1 cellular context compared by ENCODE assay signal in genomic region chrX:30889147-30890125, GRCh38.
A peak's percentile ranks its signal among the peaks of the same experiment; 100 is the strongest.
TF ChIP-seq lines count a peak whose summit lies in the region.

Gene TAB3 (minus strand): TSS chrX:30889254. CDS start chrX:30859588, 29,666 bp downstream.

TF ChIP-seq in HepG2, 621 proteins besides CTCF, POLR2A, EP300 and RAD21 (continued from another document and continues in another):
- TF ChIP-seq ZBTB43 (CRISPR knock-in tag; conservative IDR thresholded peaks at IDR 0.05) (no peak), GLMP (CRISPR knock-in tag; IDR thresholded peaks at IDR 0.05; ENCODE audit: borderline replicate concordance) (no peak), ZNF142 (CRISPR knock-in tag; IDR thresholded peaks at IDR 0.05) (no peak), ZFP36L1 (CRISPR knock-in tag; IDR thresholded peaks at IDR 0.05) (no peak), ZSCAN22 (CRISPR knock-in tag; IDR thresholded peaks at IDR 0.05) (no peak), MAFK (conservative IDR thresholded peaks at IDR 0.05 in 1 of 2, IDR thresholded peaks at IDR 0.05 in 1 of 2; ENCODE audit: low read length in 2 of 2) (no peak), ATF5 (CRISPR knock-in tag; IDR thresholded peaks at IDR 0.05; ENCODE audit: low read depth) (no peak), CHD2 (IDR thresholded peaks at IDR 0.05; ENCODE audit: low read depth, low read length) (peak; percentile 97), ZBTB26 (CRISPR knock-in tag; IDR thresholded peaks at IDR 0.05; ENCODE audit: borderline replicate concordance) (no peak), ZFP1 (CRISPR knock-in tag; IDR thresholded peaks at IDR 0.05) (no peak), PBX2 (CRISPR knock-in tag; IDR thresholded peaks at IDR 0.05) (no peak), POLR2AphosphoS2 (IDR thresholded peaks at IDR 0.05; ENCODE audit: low read depth, low read length) (no peak), CENPBD1 (CRISPR knock-in tag; IDR thresholded peaks at IDR 0.05; ENCODE audit: borderline replicate concordance, low read depth) (no peak), PATZ1 (CRISPR knock-in tag; IDR thresholded peaks at IDR 0.05) (peak; percentile 63), TCF7 (IDR thresholded peaks at IDR 0.05; ENCODE audit: low read depth) (no peak), SRSF9 (IDR thresholded peaks at IDR 0.05; ENCODE audit: borderline replicate concordance, insufficient read depth, low read depth, low read length, poor library complexity, severe bottlenecking) (no peak), ZNF143 (CRISPR knock-in tag; IDR thresholded peaks at IDR 0.05) (no peak), NFYB (CRISPR knock-in tag; IDR thresholded peaks at IDR 0.05) (no peak; the same call in 1 of the 2 replicates), ZNF639 (CRISPR knock-in tag; conservative IDR thresholded peaks at IDR 0.05) (peak; percentile 70), ZBTB7A (CRISPR knock-in tag; IDR thresholded peaks at IDR 0.05) (no peak), BRF2 (CRISPR knock-in tag; IDR thresholded peaks at IDR 0.05) (no peak), ZFP62 (CRISPR knock-in tag; IDR thresholded peaks at IDR 0.05) (no peak), ONECUT2 (CRISPR knock-in tag; IDR thresholded peaks at IDR 0.05) (no peak), E2F5 (CRISPR knock-in tag; conservative IDR thresholded peaks at IDR 0.05) (no peak), MXI1 (IDR thresholded peaks at IDR 0.05; ENCODE audit: borderline replicate concordance, low read depth, low read length) (peak; percentile 38; the same call in 1 of the 3 replicates), PRDM10 (CRISPR knock-in tag; IDR thresholded peaks at IDR 0.05; ENCODE audit: low read depth) (peak; percentile 73), MED13 (CRISPR knock-in tag; IDR thresholded peaks at IDR 0.05) (no peak), EEA1 (CRISPR knock-in tag; IDR thresholded peaks at IDR 0.05; ENCODE audit: borderline replicate concordance) (no peak), RXRA (CRISPR knock-in tag; IDR thresholded peaks at IDR 0.05) (no peak), ZNF260 (CRISPR knock-in tag; IDR thresholded peaks at IDR 0.05; ENCODE audit: borderline replicate concordance, low read depth) (no peak), NCOA2 (CRISPR knock-in tag; IDR thresholded peaks at IDR 0.05) (no peak), DRAP1 (CRISPR knock-in tag; IDR thresholded peaks at IDR 0.05) (peak; percentile 56)
